ENCODE assay signal across 23 cellular contexts in the genomic region with DNA sequence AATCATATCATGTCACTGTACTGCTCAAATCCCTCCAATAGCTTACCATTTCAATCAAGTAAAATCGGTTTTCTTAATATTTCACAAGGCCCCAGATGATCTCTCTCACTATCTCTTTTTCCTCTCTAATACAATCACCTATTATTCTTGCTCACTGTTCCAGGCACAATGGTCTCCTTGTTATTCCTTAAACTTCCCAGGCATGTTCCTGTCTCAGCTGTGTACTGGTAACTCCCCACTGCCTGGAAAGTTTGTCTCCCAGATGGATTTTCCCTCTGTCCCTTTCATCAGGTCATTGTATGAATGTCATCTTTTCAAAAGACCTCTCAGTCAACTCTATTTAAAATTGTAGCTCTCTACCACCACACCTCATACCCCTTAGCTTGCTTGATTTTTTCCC. TPM values are rescaled to one million over a fixed set of nuclear protein-coding genes. Genes with fewer than 3 reads are reported as not detected.
DNase-seq lines count a peak whose midpoint lies in the region; TF ChIP-seq lines count a peak whose summit lies in the region.
"Had no signal": no experiment of that assay in that cellular context is flagged by ENCODE, and none has a peak within 500 bp of the region (broad histone marks: within the 10 kb centered on the region; RNA-seq: fewer than 3 reads in every experiment).

No MANE protein-coding gene starts in this region.

- DNase-seq in Ammon's horn (ENCODE audit: low spot score) = peak; percentile 67
- DNase-seq in NCI-H526 treated with DMSO at 0.1 percent for 48 hours (lab: John Stamatoyannopoulos, UW) = peak; percentile 25
- peak; percentile 77 for DNase-seq in foreskin melanocyte
- no peak for DNase-seq in neural crest cell (ENCODE audit: low read depth, low spot score)
- no peak for DNase-seq in HuH-7 (ENCODE audit: low spot score)
- no peak for DNase-seq in NOMO-1 treated with DMSO at 0.1 percent for 48 hours (lab: John Stamatoyannopoulos, UW; ENCODE audit: unreplicated experiment)
- no peak for DNase-seq in suprapubic skin (ENCODE audit: low spot score in 2 of 2)
- DNase-seq in progenitor cell of endocrine pancreas (ENCODE audit: low spot score, unreplicated experiment) = no peak
- DNase-seq: CD8-positive, alpha-beta memory T cell; HCEC 1CT; Karpas-422; NCI-H1092; NCI-H1417 treated with DMSO at 0.1 percent for 48 hours; NCI-H1694 treated with DMSO at 0.1 percent for 48 hours; NCI-H2171 treated with DMSO at 0.1 percent for 48 hours; NCI-H345; NCI-H510A treated with DMSO at 0.1 percent for 48 hours; NCI-H774; PC-3; SHP77 had no signal

- H3K9me3 Mint-ChIP-seq in neural crest cell (peaks cover 6% of the 10 kb centered on the region), progenitor cell of endocrine pancreas (ENCODE audit: low read depth) (peaks cover 3% of the 10 kb centered on the region)

- TF ChIP-seq POLR2A in suprapubic skin (IDR thresholded peaks at IDR 0.05) = no peak

- H3K27ac ChIP-seq in suprapubic skin = no peak overlapping the region
- H3K27ac ChIP-seq: C4-2B, HL-60 had no signal

- no peaks in the 10 kb centered on the region for H3K9me3 ChIP-seq in suprapubic skin

- TF ChIP-seq CTCF in neural crest cell (conservative IDR thresholded peaks at IDR 0.05) (no peak), suprapubic skin (IDR thresholded peaks at IDR 0.05) (no peak), progenitor cell of endocrine pancreas (IDR thresholded peaks at IDR 0.05; ENCODE audit: unreplicated experiment) (no peak)

- no peak overlapping the region for H3K4me3 ChIP-seq in suprapubic skin

- no peaks in the 10 kb centered on the region for H3K27me3 ChIP-seq in suprapubic skin

- no peaks in the 10 kb centered on the region for H3K36me3 ChIP-seq in suprapubic skin

- WGBS in suprapubic skin = 62% methylated on average over 1 of the region's 1 CpG

- peaks cover 15% of the 10 kb centered on the region for H3K4me1 Mint-ChIP-seq in neural crest cell
- peaks cover 2% of the 10 kb centered on the region for H3K4me1 Mint-ChIP-seq in progenitor cell of endocrine pancreas (ENCODE audit: low read depth)
- H3K4me1 Mint-ChIP-seq: B cell; CD8-positive, alpha-beta memory T cell had no signal

- H3K4me3 Mint-ChIP-seq in neural crest cell (peak overlapping the region; percentile 10), progenitor cell of endocrine pancreas (ENCODE audit: low read depth) (no peak overlapping the region)
- H3K4me3 Mint-ChIP-seq: B cell; CD8-positive, alpha-beta memory T cell had no signal

- peak overlapping the region; percentile 84 for H3K27ac Mint-ChIP-seq in neural crest cell (ENCODE audit: unreplicated experiment)
- no peak overlapping the region for H3K27ac Mint-ChIP-seq in progenitor cell of endocrine pancreas
- H3K27ac Mint-ChIP-seq: B cell; CD8-positive, alpha-beta memory T cell had no signal

- H3K4me1 ChIP-seq in suprapubic skin = no peaks in the 10 kb centered on the region

- TF ChIP-seq EP300 in suprapubic skin (IDR thresholded peaks at IDR 0.05) = no peak

- H3K27me3 Mint-ChIP-seq in neural crest cell (ENCODE audit: low read depth) (no peaks in the 10 kb centered on the region), progenitor cell of endocrine pancreas (no peaks in the 10 kb centered on the region)

- no peaks in the 10 kb centered on the region for H3K36me3 Mint-ChIP-seq in neural crest cell (ENCODE audit: low read depth)
- H3K36me3 Mint-ChIP-seq in progenitor cell of endocrine pancreas (ENCODE audit: insufficient read depth) = no peaks in the 10 kb centered on the region

RNA-seq across cellular contexts. Expression of gene FANCL, which starts 30.7 kb away (rescaled TPM):
- 39.4 and 43.4 TPM in 2 replicates for total RNA-seq in neural crest cell
- 10 to 100 TPM in 3 of 4 donors, 1 to 10 TPM in 1; 7.8 to 21.0 (median 15.2) TPM for total RNA-seq in suprapubic skin
- total RNA-seq in progenitor cell of endocrine pancreas = 38.1 and 40.0 TPM in 2 replicates

Comparison
In these comparisons a context has a peak if more than half of its experiments do, and no peak if none do; other contexts are left out.
1. DNase-seq: peak in Ammon's horn (single experiment), NCI-H526 treated with DMSO at 0.1 percent for 48 hours (single experiment) and foreskin melanocyte (single experiment); none in neural crest cell (single experiment), HuH-7 (single experiment), NOMO-1 treated with DMSO at 0.1 percent for 48 hours (single experiment), suprapubic skin (0 of 2) and progenitor cell of endocrine pancreas (single experiment).